In the genomic region with DNA sequence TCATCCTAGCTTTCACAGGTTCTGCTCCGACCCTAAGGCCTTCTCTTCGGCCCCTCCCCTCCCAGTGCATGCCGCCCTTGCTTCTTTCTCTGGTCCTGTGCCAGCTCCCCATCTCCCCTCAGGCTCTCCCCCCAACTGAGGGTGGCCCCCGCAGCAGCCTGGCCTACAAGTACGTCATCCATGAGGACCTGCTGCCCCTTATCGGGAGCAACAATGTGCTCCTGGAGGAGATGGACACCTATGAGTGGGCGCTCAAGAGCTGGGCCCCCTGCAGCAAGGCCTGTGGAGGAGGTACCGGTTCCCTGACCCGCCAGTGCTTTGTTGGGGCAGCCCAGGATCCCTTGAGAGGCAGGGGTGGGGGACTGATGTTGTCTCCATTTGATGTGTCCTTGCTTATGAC, we compare ENCODE assay signal across 24 cellular contexts. TPM values are rescaled to one million over a fixed set of nuclear protein-coding genes. Genes with fewer than 3 reads are reported as not detected.
DNase-seq lines count a peak whose midpoint lies in the region; ATAC-seq and TF ChIP-seq lines count a peak whose summit lies in the region.
"Had no signal": no experiment of that assay in that cellular context is flagged by ENCODE, and none has a peak within 500 bp of the region (broad histone marks: within the 10 kb centered on the region; RNA-seq: fewer than 3 reads in every experiment).

No MANE protein-coding gene starts in this region.

- H3K4me2 ChIP-seq in neuronal stem cell (ENCODE audit: insufficient read depth, low read length, poor library complexity, severe bottlenecking), result no peak overlapping the region
- H3K4me2 ChIP-seq: A549; BLaER1 treated with 17β-estradiol and CSF1 and Interleukin-3, amounts not matched to agents 10 nM and 100 nM; GM23338 had no signal

- DNase-seq in chondrocyte (ENCODE audit: low spot score) (peak; percentile 75), neuronal stem cell (ENCODE audit: low spot score) (no peak), spleen (peak; percentile 56), HUDEP-2 (lab: John Stamatoyannopoulos, UW; ENCODE audit: unreplicated experiment in 76 of 76) (no peak)
- DNase-seq: 8988T; ACHN; AML-193; BE2C; CD4-positive, alpha-beta T cell; CD8-positive, alpha-beta memory T cell; DMS 273 treated with DMSO at 0.1 percent for 48 hours; DMS79; EL; GDM1; H9 had no signal

- H2BK120ac ChIP-seq in neuronal stem cell (ENCODE audit: low read depth, low read length), result peak overlapping the region; percentile 48

- H3K27me3 ChIP-seq in neuronal stem cell (ENCODE audit: control insufficient read depth in 3 of 3, insufficient read depth in 3 of 3, low read depth in 1 of 3, low read length in 3 of 3) (no peaks in the 10 kb centered on the region), spleen (replicated peaks in 1 of 7) (no peaks in the 10 kb centered on the region)
- H3K27me3 ChIP-seq: BE2C; BLaER1 treated with 17β-estradiol and CSF1 and Interleukin-3, amounts not matched to agents 10 nM and 100 nM had no signal

- H3K36me3 ChIP-seq in neuronal stem cell (replicated peaks in 1 of 2; ENCODE audit: control insufficient read depth in 2 of 2, insufficient read depth in 2 of 2, low read length in 2 of 2), result no peaks in the 10 kb centered on the region
- no peaks in the 10 kb centered on the region for H3K36me3 ChIP-seq in spleen
- H3K36me3 ChIP-seq: BE2C; BLaER1 treated with 17β-estradiol and CSF1 and Interleukin-3, amounts not matched to agents 10 nM and 100 nM had no signal

- H3K9me3 ChIP-seq in neuronal stem cell (replicated peaks in 1 of 2; ENCODE audit: control insufficient read depth in 2 of 2, insufficient read depth in 1 of 2, low read depth in 1 of 2, low read length in 2 of 2) (no peaks in the 10 kb centered on the region), spleen (no peaks in the 10 kb centered on the region)
- H3K9me3 ChIP-seq: A549; BE2C; BLaER1 treated with 17β-estradiol and CSF1 and Interleukin-3, amounts not matched to agents 10 nM and 100 nM had no signal

- H3K79me1 ChIP-seq in neuronal stem cell (ENCODE audit: low read depth, low read length), result no peaks in the 10 kb centered on the region

- H3K4ac ChIP-seq in neuronal stem cell (ENCODE audit: low read length), result no peak overlapping the region

- H3K14ac ChIP-seq in neuronal stem cell (ENCODE audit: low read length), result no peak overlapping the region

- no peak overlapping the region for H4K8ac ChIP-seq in neuronal stem cell (ENCODE audit: low read depth, low read length)

- ATAC-seq in HG03039 (IDR thresholded peaks at IDR 0.05; ENCODE audit: unreplicated experiment) (no peak), SK-N-SH treated with all-trans-retinoic acid at 6 μM for 48 hours (no peak)
- ATAC-seq: A549, GM12878, GM23338, HCT116 had no signal

- no peaks in the 10 kb centered on the region for H3K9me3 Mint-ChIP-seq in chondrocyte (ENCODE audit: low read depth)
- H3K9me3 Mint-ChIP-seq: CD4-positive, alpha-beta T cell; CD8-positive, alpha-beta memory T cell; GM23338; H9 had no signal

- H3K4me3 Mint-ChIP-seq in chondrocyte (ENCODE audit: unreplicated experiment), result no peak overlapping the region
- H3K4me3 Mint-ChIP-seq: CD14-positive monocyte; CD4-positive, alpha-beta T cell; CD8-positive, alpha-beta memory T cell; GM23338; H9 had no signal

- no peak overlapping the region for H2BK12ac ChIP-seq in neuronal stem cell (ENCODE audit: low read length)

- peak overlapping the region; percentile 44 for H2BK15ac ChIP-seq in neuronal stem cell (ENCODE audit: low read length)

- no peaks in the 10 kb centered on the region for H3K27me3 Mint-ChIP-seq in chondrocyte (ENCODE audit: low read depth)
- H3K27me3 Mint-ChIP-seq: CD4-positive, alpha-beta T cell; CD8-positive, alpha-beta memory T cell had no signal

- no peak overlapping the region for H3K4me3 ChIP-seq in neuronal stem cell (ENCODE audit: low read length in 2 of 2)
- H3K4me3 ChIP-seq in spleen, result no peak overlapping the region
- H3K4me3 ChIP-seq: A549; BLaER1 treated with 17β-estradiol and CSF1 and Interleukin-3, amounts not matched to agents 10 nM and 100 nM; GM12878; GM23338 had no signal

- H4K91ac ChIP-seq in neuronal stem cell (ENCODE audit: low read depth, low read length, poor library complexity), result no peak overlapping the region

- H2AK5ac ChIP-seq in neuronal stem cell (ENCODE audit: low read depth, low read length), result no peak overlapping the region

- H3K4me1 ChIP-seq in neuronal stem cell (ENCODE audit: control insufficient read depth in 2 of 2, insufficient read depth in 1 of 2, low read depth in 1 of 2, low read length in 2 of 2) (peaks cover 0 to 1% of the 10 kb centered on the region in 2 donors), spleen (no peaks in the 10 kb centered on the region)
- H3K4me1 ChIP-seq: A549, BE2C had no signal

- no peak overlapping the region for H2BK5ac ChIP-seq in neuronal stem cell (ENCODE audit: low read length)

- no peak overlapping the region for H3K27ac ChIP-seq in neuronal stem cell (replicated peaks; ENCODE audit: low read length)
- no peak overlapping the region for H3K27ac ChIP-seq in spleen
- H3K27ac ChIP-seq: A549; BLaER1 treated with 17β-estradiol and CSF1 and Interleukin-3, amounts not matched to agents 10 nM and 100 nM had no signal

- WGBS in neuronal stem cell (ENCODE audit: extremely low coverage in 2 of 2, insufficient read length in 2 of 2, insufficient replicate concordance in 1 of 2), 2 donors, result no CpG with 5 or more reads among the region's 9 CpGs
- WGBS in spleen, 5 donors, result 93 to 96% (median 94%) methylated on average over 5 to 9 of the region's 9 CpGs

- H3K23ac ChIP-seq in neuronal stem cell (ENCODE audit: low read depth, low read length, poor library complexity), result peak overlapping the region; percentile 61

- no peak for TF ChIP-seq POLR2A in spleen (IDR thresholded peaks at IDR 0.05)

- H3K18ac ChIP-seq in neuronal stem cell (ENCODE audit: low read length), result peak overlapping the region; percentile 13

- H3K4me1 Mint-ChIP-seq in chondrocyte (ENCODE audit: low read depth), result peaks cover 28% of the 10 kb centered on the region
- H3K4me1 Mint-ChIP-seq: CD8-positive, alpha-beta memory T cell had no signal

- no peak overlapping the region for H3K27ac Mint-ChIP-seq in chondrocyte (ENCODE audit: unreplicated experiment)
- H3K27ac Mint-ChIP-seq: CD14-positive monocyte; CD4-positive, alpha-beta T cell; CD8-positive, alpha-beta memory T cell; GM23338; H9 had no signal

- peak overlapping the region; percentile 36 for H3K9ac ChIP-seq in neuronal stem cell (ENCODE audit: low read depth, low read length, poor library complexity)
- H3K9ac ChIP-seq: BLaER1 treated with 17β-estradiol and CSF1 and Interleukin-3, amounts not matched to agents 10 nM and 100 nM had no signal

- no peaks in the 10 kb centered on the region for H3K36me3 Mint-ChIP-seq in chondrocyte (ENCODE audit: low read depth)
- H3K36me3 Mint-ChIP-seq: CD14-positive monocyte; CD8-positive, alpha-beta memory T cell had no signal

- intact Hi-C loops in spleen (cut with DNase I; ENCODE audit: low total_unique reads), result no loop called here

- no peak overlapping the region for H2AFZ ChIP-seq in neuronal stem cell (ENCODE audit: low read length)
- H2AFZ ChIP-seq: GM23338 had no signal

- TF ChIP-seq CTCF in chondrocyte (IDR thresholded peaks at IDR 0.05), result no peak
- no peak for TF ChIP-seq CTCF in spleen (IDR thresholded peaks at IDR 0.05 in 8 of 11, conservative IDR thresholded peaks at IDR 0.05 in 3 of 11)

TF ChIP-seq in SK-N-SH treated with all-trans-retinoic acid at 6 μM for 48 hours, 23 proteins besides CTCF, POLR2A, EP300 and RAD21 (continues in another document):
- TF ChIP-seq ZNF8 (CRISPR knock-in tag; IDR thresholded peaks at IDR 0.05), result no peak
- TF ChIP-seq ISL1 (CRISPR knock-in tag; IDR thresholded peaks at IDR 0.05), result no peak
- TF ChIP-seq, protein P1, sequence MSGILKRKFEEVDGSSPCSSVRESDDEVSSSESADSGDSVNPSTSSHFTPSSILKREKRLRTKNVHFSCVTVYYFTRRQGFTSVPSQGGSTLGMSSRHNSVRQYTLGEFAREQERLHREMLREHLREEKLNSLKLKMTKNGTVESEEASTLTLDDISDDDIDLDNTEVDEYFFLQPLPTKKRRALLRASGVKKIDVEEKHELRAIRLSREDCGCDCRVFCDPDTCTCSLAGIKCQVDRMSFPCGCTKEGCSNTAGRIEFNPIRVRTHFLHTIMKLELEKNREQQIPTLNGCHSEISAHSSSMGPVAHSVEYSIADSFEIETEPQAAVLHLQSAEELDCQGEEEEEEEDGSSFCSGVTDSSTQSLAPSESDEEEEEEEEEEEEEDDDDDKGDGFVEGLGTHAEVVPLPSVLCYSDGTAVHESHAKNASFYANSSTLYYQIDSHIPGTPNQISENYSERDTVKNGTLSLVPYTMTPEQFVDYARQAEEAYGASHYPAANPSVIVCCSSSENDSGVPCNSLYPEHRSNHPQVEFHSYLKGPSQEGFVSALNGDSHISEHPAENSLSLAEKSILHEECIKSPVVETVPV (CRISPR knock-in tag; IDR thresholded peaks at IDR 0.05), result no peak
- no peak for TF ChIP-seq PPARA (CRISPR knock-in tag; IDR thresholded peaks at IDR 0.05; ENCODE audit: borderline replicate concordance)
- no peak for TF ChIP-seq ZNF70 (CRISPR knock-in tag; IDR thresholded peaks at IDR 0.05)
- no peak for TF ChIP-seq OSR1 (CRISPR knock-in tag; IDR thresholded peaks at IDR 0.05)
- TF ChIP-seq RARB (CRISPR knock-in tag; IDR thresholded peaks at IDR 0.05), result no peak
- no peak for TF ChIP-seq TOX (CRISPR knock-in tag; IDR thresholded peaks at IDR 0.05; ENCODE audit: borderline replicate concordance)
- no peak for TF ChIP-seq ZFP3 (CRISPR knock-in tag; IDR thresholded peaks at IDR 0.05)
- no peak for TF ChIP-seq ZFP30 (CRISPR knock-in tag; IDR thresholded peaks at IDR 0.05)
- no peak for TF ChIP-seq SNAI2 (CRISPR knock-in tag; IDR thresholded peaks at IDR 0.05)
- no peak for TF ChIP-seq CSDC2 (CRISPR knock-in tag; IDR thresholded peaks at IDR 0.05)
- TF ChIP-seq, protein P2, sequence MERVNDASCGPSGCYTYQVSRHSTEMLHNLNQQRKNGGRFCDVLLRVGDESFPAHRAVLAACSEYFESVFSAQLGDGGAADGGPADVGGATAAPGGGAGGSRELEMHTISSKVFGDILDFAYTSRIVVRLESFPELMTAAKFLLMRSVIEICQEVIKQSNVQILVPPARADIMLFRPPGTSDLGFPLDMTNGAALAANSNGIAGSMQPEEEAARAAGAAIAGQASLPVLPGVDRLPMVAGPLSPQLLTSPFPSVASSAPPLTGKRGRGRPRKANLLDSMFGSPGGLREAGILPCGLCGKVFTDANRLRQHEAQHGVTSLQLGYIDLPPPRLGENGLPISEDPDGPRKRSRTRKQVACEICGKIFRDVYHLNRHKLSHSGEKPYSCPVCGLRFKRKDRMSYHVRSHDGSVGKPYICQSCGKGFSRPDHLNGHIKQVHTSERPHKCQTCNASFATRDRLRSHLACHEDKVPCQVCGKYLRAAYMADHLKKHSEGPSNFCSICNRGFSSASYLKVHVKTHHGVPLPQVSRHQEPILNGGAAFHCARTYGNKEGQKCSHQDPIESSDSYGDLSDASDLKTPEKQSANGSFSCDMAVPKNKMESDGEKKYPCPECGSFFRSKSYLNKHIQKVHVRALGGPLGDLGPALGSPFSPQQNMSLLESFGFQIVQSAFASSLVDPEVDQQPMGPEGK (CRISPR knock-in tag; IDR thresholded peaks at IDR 0.05; ENCODE audit: borderline replicate concordance), result no peak

RNA-seq across cellular contexts. Expression of a gene that starts 33.8 kb away (rescaled TPM):
- total RNA-seq in chondrocyte (not detected in 3 replicates), spleen (1 to 10 TPM in 2 of 7 donors, under 1 TPM in 5; 0.56 to 2.9 (median 0.66) TPM)
- not detected for polyA plus RNA-seq in neuronal stem cell (2013, experiment 1 of 2)
- not detected for polyA plus RNA-seq in neuronal stem cell (2013, experiment 2 of 2)
- under 1 TPM in 1 of 3 donors, not detected in 2; 0.45 TPM for polyA plus RNA-seq in spleen
- total RNA-seq: CD4-positive, alpha-beta T cell; CD8-positive, alpha-beta memory T cell; GM12878; GM23338; H4; H9 had no signal
- polyA plus RNA-seq: A549; CD14-positive monocyte; CD8-positive, alpha-beta memory T cell; GM12878; GM23338 had no signal

Comparison
In these comparisons a context has a peak if more than half of its experiments do, and no peak if none do; other contexts are left out.
1. DNase-seq: peak in chondrocyte (single experiment) and spleen (single experiment); none in neuronal stem cell (single experiment) and HUDEP-2 (0 of 76).